17 cellular contexts compared by ENCODE assay signal in the genomic region with DNA sequence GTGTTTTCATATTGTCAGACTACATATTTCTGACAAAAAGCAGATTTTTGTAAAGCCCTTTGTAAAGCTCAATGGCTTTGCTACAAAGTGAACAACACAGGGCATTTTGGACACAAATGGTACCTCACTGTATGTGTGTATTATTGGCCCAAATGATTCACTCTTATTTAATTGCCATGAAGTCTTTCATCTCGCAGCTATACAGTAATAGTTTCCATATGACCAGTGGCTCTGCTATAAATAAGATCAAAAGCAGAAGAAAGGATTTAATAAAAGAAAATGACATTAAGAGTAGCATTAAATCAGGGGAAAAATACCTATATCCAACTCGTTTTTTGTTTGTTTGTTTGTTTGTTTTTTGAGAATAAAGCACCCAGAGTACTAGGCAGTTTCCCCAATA.
DNase-seq lines count a peak whose midpoint lies in the region; ATAC-seq, FAIRE-seq and TF ChIP-seq lines count a peak whose summit lies in the region.
"Had no signal": no experiment of that assay in that cellular context is flagged by ENCODE, and none has a peak within 500 bp of the region (broad histone marks: within the 10 kb centered on the region; RNA-seq: fewer than 3 reads in every experiment).

No MANE protein-coding gene starts in this region.

- H3K79me2 ChIP-seq in astrocyte (ENCODE audit: insufficient read depth, low read length) = no peaks in the 10 kb centered on the region

- ATAC-seq in IMR-90 (ENCODE audit: low read depth) (no peak), thoracic aorta (ENCODE audit: insufficient number of reproducible peaks, low FRiP score, low read depth) (no peak)
- ATAC-seq: WTC11 had no signal

- no peak overlapping the region for H2BK20ac ChIP-seq in IMR-90 (ENCODE audit: low read depth, low read length)

- WGBS in IMR-90 (ENCODE audit: extremely low coverage in 2 of 2, insufficient read length in 1 of 2), 2 experiments = no CpG with 5 or more reads among the region's 2 CpGs

- no peaks in the 10 kb centered on the region for H3K9me3 Mint-ChIP-seq in astrocyte (ENCODE audit: unreplicated experiment)
- no peaks in the 10 kb centered on the region for H3K9me3 Mint-ChIP-seq in mesothelial cell of epicardium
- H3K9me3 Mint-ChIP-seq: neural crest cell; T-helper 1 cell treated with Interleukin-12 subunit alpha and Interleukin-12 subunit beta and Interleukin-4 antibody, amounts not matched to agents 30 μg/mL and 1 μg/mL, for 36 hours; WTC11 had no signal

- TF ChIP-seq CTCF in IMR-90 (conservative IDR thresholded peaks at IDR 0.05; ENCODE audit: low read depth, low read length) = no peak
- no peak for TF ChIP-seq CTCF in astrocyte (IDR thresholded peaks at IDR 0.05; ENCODE audit: insufficient read depth, low read depth, low read length)
- no peak for TF ChIP-seq CTCF in mesothelial cell of epicardium (IDR thresholded peaks at IDR 0.05; ENCODE audit: unreplicated experiment)
- TF ChIP-seq CTCF in thoracic aorta (IDR thresholded peaks at IDR 0.05) = no peak

- H3K36me3 Mint-ChIP-seq in astrocyte (ENCODE audit: low read depth, unreplicated experiment) (peaks cover 11% of the 10 kb centered on the region), mesothelial cell of epicardium (peaks cover 12% of the 10 kb centered on the region)
- H3K36me3 Mint-ChIP-seq: WTC11 had no signal

- peaks cover 11% of the 10 kb centered on the region for H3K9me1 ChIP-seq in IMR-90 (ENCODE audit: insufficient read depth, low read length)

- no peak for DNase-seq in IMR-90
- DNase-seq in astrocyte (ENCODE audit: low read depth) = no peak
- DNase-seq in mesothelial cell of epicardium (ENCODE audit: low spot score in 2 of 2, unreplicated experiment in 2 of 2) = no peak
- DNase-seq in thoracic aorta (ENCODE audit: low spot score) = no peak
- DNase-seq in effector CD4-positive, alpha-beta T cell = no peak
- DNase-seq in EL = no peak
- no peak for DNase-seq in activated naive CD4-positive, alpha-beta T cell (lab: John Stamatoyannopoulos, UW)
- no peak for DNase-seq in HuH-7 (ENCODE audit: low spot score)
- DNase-seq: activated CD8-positive, alpha-beta memory T cell treated with anti-CD3 and anti-CD28 coated beads for 24 hours; COR-L47; mesendoderm; MM.1S; NCI-H1930; SHP77 had no signal

- no TSS peak for BruUV-seq in IMR-90 (replicated peaks; lab: Mats Ljungman, UMichigan)

- intact Hi-C loops in IMR-90 (cut with micrococcal nuclease) = no loop called here

- H4K20me1 ChIP-seq in IMR-90 (ENCODE audit: insufficient read depth, low read length) (no peaks in the 10 kb centered on the region), astrocyte (ENCODE audit: insufficient read depth, low read length) (peaks cover 8% of the 10 kb centered on the region)

- H3K9me3 ChIP-seq in IMR-90 (ENCODE audit: control insufficient read depth, insufficient read depth, low read length) = no peaks in the 10 kb centered on the region
- H3K9me3 ChIP-seq in astrocyte (ENCODE audit: insufficient read depth, low read depth, low read length) = no peaks in the 10 kb centered on the region
- H3K9me3 ChIP-seq in thoracic aorta = no peaks in the 10 kb centered on the region

- no peak overlapping the region for H3K14ac ChIP-seq in IMR-90 (replicated peaks; ENCODE audit: low read depth, low read length)

- H4K91ac ChIP-seq in IMR-90 (ENCODE audit: insufficient read depth, low read depth, low read length) = no peak overlapping the region; the same call in 1 of the 2 replicates

- dilution Hi-C loops in IMR-90 (cut with HindIII; ENCODE audit: low sequenced_read_pairs, unreplicated experiment) = no loop called here

- peaks cover 29% of the 10 kb centered on the region for H3K4me1 Mint-ChIP-seq in astrocyte (ENCODE audit: low read depth, unreplicated experiment)
- H3K4me1 Mint-ChIP-seq in mesothelial cell of epicardium = peaks cover 54% of the 10 kb centered on the region
- H3K4me1 Mint-ChIP-seq: neural crest cell had no signal

- 0 out of 4 replicates have a peak overlapping the region, but pooled peaks of 1 of the 2 experiments have one; percentile 35 for H4K8ac ChIP-seq in IMR-90 (ENCODE audit: low read depth in 2 of 2, low read length in 2 of 2)

- TF ChIP-seq RAD21 in IMR-90 (IDR thresholded peaks at IDR 0.05; ENCODE audit: low read length) = no peak

- POLR2A ChIA-PET in IMR-90 (lab: Charles Lee; ENCODE audit: unreplicated experiment) = no interaction called here

- FAIRE-seq in astrocyte (lab: Jason Lieb, UNC) = no peak

- H3K27me3 Mint-ChIP-seq in astrocyte (ENCODE audit: low read depth, unreplicated experiment) (no peaks in the 10 kb centered on the region), mesothelial cell of epicardium (ENCODE audit: low read depth) (no peaks in the 10 kb centered on the region)

- H2BK120ac ChIP-seq in IMR-90 (ENCODE audit: low read depth, low read length) = no peak overlapping the region

- CTCF ChIA-PET in IMR-90 (lab: Yijun Ruan, JAX) = interaction anchor here (1.0 kb wide), 1 partner anchor 9 kb away, joined by 5 read pairs; no protein-coding TSS in a partner anchor

- no peak overlapping the region for H3K9ac ChIP-seq in IMR-90 (ENCODE audit: low read depth, low read length)
- no peak overlapping the region for H3K9ac ChIP-seq in astrocyte (ENCODE audit: low read length)

- H3K79me1 ChIP-seq in IMR-90 (ENCODE audit: low read depth in 1 of 2, low read length in 2 of 2) = peaks cover 7 to 33% of the 10 kb centered on the region in 2 experiments

- H2BK15ac ChIP-seq in IMR-90 (ENCODE audit: low read depth, low read length) = no peak overlapping the region

- no peak overlapping the region for H3K27ac ChIP-seq in IMR-90 (ENCODE audit: insufficient read depth, low read length)
- no peak overlapping the region for H3K27ac ChIP-seq in astrocyte (ENCODE audit: low read depth, low read length)
- H3K27ac ChIP-seq in thoracic aorta = peak overlapping the region; percentile 71 to 88

- H3K4ac ChIP-seq in IMR-90 (ENCODE audit: low read depth, low read length) = no peak overlapping the region

- H3K4me3 Mint-ChIP-seq in astrocyte (ENCODE audit: unreplicated experiment) = no peak overlapping the region
- no peak overlapping the region for H3K4me3 Mint-ChIP-seq in mesothelial cell of epicardium
- H3K4me3 Mint-ChIP-seq: neural crest cell; T-helper 1 cell treated with Interleukin-12 subunit alpha and Interleukin-12 subunit beta and Interleukin-4 antibody, amounts not matched to agents 30 μg/mL and 1 μg/mL, for 36 hours; WTC11 had no signal

- H3K56ac ChIP-seq in IMR-90 (ENCODE audit: extremely low read depth, insufficient read depth, low read length) = no peak overlapping the region

- H3K27ac Mint-ChIP-seq in astrocyte (ENCODE audit: unreplicated experiment) (no peak overlapping the region), mesothelial cell of epicardium (peak overlapping the region; percentile 87)
- H3K27ac Mint-ChIP-seq: T-helper 1 cell treated with Interleukin-12 subunit alpha and Interleukin-12 subunit beta and Interleukin-4 antibody, amounts not matched to agents 30 μg/mL and 1 μg/mL, for 36 hours had no signal

- no peak overlapping the region for H2AK9ac ChIP-seq in IMR-90 (replicated peaks; ENCODE audit: low read depth, low read length, poor library complexity)

- H3K4me3 ChIP-seq in IMR-90 (ENCODE audit: insufficient read depth, low read depth, low read length) = no peak overlapping the region
- no peak overlapping the region for H3K4me3 ChIP-seq in astrocyte (ENCODE audit: insufficient read depth, low read depth, low read length)
- no peak overlapping the region for H3K4me3 ChIP-seq in thoracic aorta

- no peak overlapping the region; the same call in 1 of the 2 replicates for H2AK5ac ChIP-seq in IMR-90 (ENCODE audit: low read depth, low read length)

- H3K18ac ChIP-seq in IMR-90 (ENCODE audit: low read depth, low read length) = peak overlapping the region; percentile 52; the same call in 1 of the 2 replicates

- H3K36me3 ChIP-seq in IMR-90 (ENCODE audit: control insufficient read depth, insufficient read depth, low read length) (peaks cover 8% of the 10 kb centered on the region), astrocyte (ENCODE audit: insufficient read depth, low read length) (no peaks in the 10 kb centered on the region), thoracic aorta (no peaks in the 10 kb centered on the region)

- no peak overlapping the region for H4K5ac ChIP-seq in IMR-90 (ENCODE audit: low read depth, low read length)

- H2AFZ ChIP-seq in IMR-90 (replicated peaks; ENCODE audit: low read length, poor library complexity) = no peak overlapping the region
- no peak overlapping the region for H2AFZ ChIP-seq in astrocyte (ENCODE audit: low read depth, low read length)

- H3K4me2 ChIP-seq in IMR-90 (ENCODE audit: low read depth, low read length) = no peak overlapping the region; the same call in 1 of the 2 replicates
- H3K4me2 ChIP-seq in astrocyte (ENCODE audit: low read length) = peak overlapping the region; percentile 40

- no peak overlapping the region for H3K23ac ChIP-seq in IMR-90 (ENCODE audit: low read depth, low read length)

- no peak overlapping the region for H2BK5ac ChIP-seq in IMR-90 (ENCODE audit: low read depth, low read length, poor library complexity, severe bottlenecking)

- H3K4me1 ChIP-seq in IMR-90 (ENCODE audit: control insufficient read depth, insufficient read depth, low read length) = peaks cover 13% of the 10 kb centered on the region
- peaks cover 21% of the 10 kb centered on the region for H3K4me1 ChIP-seq in astrocyte (ENCODE audit: insufficient read depth, low read length)
- H3K4me1 ChIP-seq in thoracic aorta (ENCODE audit: control insufficient read depth in 1 of 2, low read depth in 2 of 2) = peaks cover 32 to 74% of the 10 kb centered on the region in 2 donors

- TF ChIP-seq POLR2A in IMR-90 (IDR thresholded peaks at IDR 0.05; ENCODE audit: low read depth, low read length) = no peak

- in situ Hi-C loops in IMR-90 (cut with MboI; ENCODE audit: low sequenced_read_pairs) = loop anchor here (25.0 kb wide), 1 partner anchor 169 kb away; no protein-coding TSS in a partner anchor

- H3K27me3 ChIP-seq in IMR-90 (ENCODE audit: control insufficient read depth, insufficient read depth, low read length) (no peaks in the 10 kb centered on the region), astrocyte (ENCODE audit: insufficient read depth, low read length) (no peaks in the 10 kb centered on the region), thoracic aorta (replicated peaks; ENCODE audit: insufficient read depth) (no peaks in the 10 kb centered on the region)

TF ChIP-seq in IMR-90, 13 proteins besides CTCF, POLR2A, EP300 and RAD21 (continues in another document):
- TF ChIP-seq RFX5 (IDR thresholded peaks at IDR 0.05; ENCODE audit: low read depth, low read length) = no peak
- TF ChIP-seq MXI1 (IDR thresholded peaks at IDR 0.05; ENCODE audit: borderline replicate concordance, low read depth, low read length) = no peak
- no peak for TF ChIP-seq SMC3 (IDR thresholded peaks at IDR 0.05; ENCODE audit: low read depth, low read length)
- TF ChIP-seq USF2 (IDR thresholded peaks at IDR 0.05; ENCODE audit: low read depth, low read length) = no peak

Comparison
In these comparisons a context has a peak if more than half of its experiments do, and no peak if none do; other contexts are left out.
1. H3K27ac ChIP-seq: peak in thoracic aorta (2 of 2); none in IMR-90 (single experiment) and astrocyte (single experiment).